ENCODE assay signal across 8 cellular contexts in the genomic region with DNA sequence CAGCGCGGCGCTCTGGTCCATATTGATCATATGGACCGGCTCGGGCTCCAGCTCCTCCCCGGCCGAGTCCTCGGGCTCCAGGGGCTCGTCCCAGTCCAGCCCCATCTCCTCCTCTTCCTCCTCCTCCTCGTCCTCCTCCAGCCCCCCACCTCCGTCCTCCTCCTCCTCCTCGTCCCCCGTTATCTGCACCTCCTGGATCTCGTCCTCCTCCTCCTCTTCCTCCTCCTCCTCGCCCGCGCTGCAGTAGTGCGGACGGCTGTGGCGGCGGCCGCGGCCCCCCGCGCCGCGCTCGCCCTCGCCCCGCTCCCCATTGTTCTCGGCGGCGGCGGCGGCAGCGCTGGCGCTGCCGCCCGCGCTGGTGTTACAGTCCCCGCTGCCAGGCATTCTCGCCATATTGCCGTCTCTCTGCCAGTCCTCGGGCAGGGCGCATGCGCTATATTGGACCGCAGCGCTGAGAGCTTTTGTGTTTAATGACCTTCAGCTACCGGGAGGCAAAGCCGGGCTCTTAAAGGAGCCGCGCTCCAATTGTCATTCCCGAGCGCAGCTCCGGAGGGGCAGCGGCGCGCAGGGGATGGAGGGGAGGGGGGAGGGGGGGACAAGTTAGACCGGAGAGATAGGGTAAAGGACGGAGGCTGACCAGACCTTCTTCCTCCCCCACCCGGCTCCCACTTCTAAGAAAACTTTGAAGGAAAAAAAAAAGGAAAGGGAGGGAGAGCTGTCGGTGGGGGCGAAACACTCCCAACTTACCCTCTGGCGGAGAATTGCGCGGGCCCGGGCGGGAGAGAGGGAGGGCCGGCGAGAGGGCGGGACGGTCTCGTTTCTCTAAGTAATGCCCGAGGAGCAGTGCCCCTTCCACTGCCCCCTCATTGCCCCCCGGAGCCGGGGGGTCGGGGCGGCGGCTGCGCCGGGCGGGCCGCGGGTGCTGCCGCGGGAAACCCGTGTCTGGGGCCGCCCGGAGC. TPM values are rescaled to one million over a fixed set of nuclear protein-coding genes. Genes with fewer than 3 reads are reported as not detected.
DNase-seq lines count a peak whose midpoint lies in the region; ATAC-seq and TF ChIP-seq lines count a peak whose summit lies in the region.

KCTD1 (minus strand) TSS at position 410 of the 959 bp plus-strand sequence; CDS start at position 393, 17 bp downstream.

- peak; percentile 46 for ATAC-seq in HG03135 (IDR thresholded peaks at IDR 0.05; ENCODE audit: unreplicated experiment)

- peaks cover 20% of the 10 kb centered on the region for H3K27me3 ChIP-seq in colonic mucosa
- no peaks in the 10 kb centered on the region for H3K27me3 ChIP-seq in layer of hippocampus (ENCODE audit: control insufficient read depth, insufficient read depth, low read length)

- in situ Hi-C loops in GM18951 (cut with MboI; ENCODE audit: low sequenced_read_pairs, unreplicated experiment): no loop called here

- H3K36me3 ChIP-seq in colonic mucosa: no peaks in the 10 kb centered on the region

- no peaks in the 10 kb centered on the region for H3K9me3 ChIP-seq in colonic mucosa

- H3K4me3 ChIP-seq in AG09309 (ENCODE audit: control insufficient read depth, low read depth, low read length) (peak within 1 kb of the TSS; percentile 81), colonic mucosa (peak within 1 kb of the TSS; percentile 68)

- peak within 1 kb of the TSS; percentile 12 to 79 for H3K9ac ChIP-seq in colonic mucosa (ENCODE audit: low read depth in 2 of 2, low read length in 2 of 2)

- peak; percentile 60 for TF ChIP-seq POLR2A in GM18951 (IDR thresholded peaks at IDR 0.05; ENCODE audit: extremely low read depth, insufficient read depth, insufficient read length)

- peaks cover 5% of the 10 kb centered on the region for H3K4me1 ChIP-seq in colonic mucosa

- DNase-seq in AG09309 (ENCODE audit: low read depth) (peak; percentile 37), NCI-H345 (lab: John Stamatoyannopoulos, UW) (peak; percentile 83), colonic mucosa (peak; percentile 90)
- DNase-seq in activated CD4-positive, CD25-positive, alpha-beta regulatory T cell treated with anti-CD3 and anti-CD28 coated beads, Interleukin-2, amount 50 U/mL, for 72 hours: peak; percentile 59
- peak; percentile 25 to 57 for DNase-seq in stimulated activated CD4-positive, alpha-beta T cell treated with anti-CD3 and anti-CD28 coated beads, Interleukin-1b, Interleukin-23, amount 100 ng/mL, for 4 hours (ENCODE audit: low read depth in 2 of 2)

- intact Hi-C loops in colonic mucosa (cut with DNase I): loop anchor here (2.0 kb wide), 1 partner anchor 106 kb away; no protein-coding TSS in a partner anchor

- TF ChIP-seq CTCF in AG09309 (IDR thresholded peaks at IDR 0.05; ENCODE audit: control insufficient read depth, insufficient read depth, low read depth, low read length, missing control alignments): no peak
- TF ChIP-seq CTCF in colonic mucosa (IDR thresholded peaks at IDR 0.05): no peak

- H3K27ac ChIP-seq in colonic mucosa (peak within 1 kb of the TSS; percentile 46), layer of hippocampus (ENCODE audit: low read depth, low read length) (peak within 1 kb of the TSS; percentile 52)

RNA-seq across cellular contexts. Expression of gene KCTD1, which starts in this region (rescaled TPM):
- 10 to 100 TPM; 13.3 to 13.6 TPM for total RNA-seq in colonic mucosa

Comparison
In these comparisons a context has a peak if more than half of its experiments do, and no peak if none do; other contexts are left out.
1. Peak in every context shown above with its lines: DNase-seq, ATAC-seq, H3K4me3 ChIP-seq and H3K27ac ChIP-seq.
2. DNase-seq: peak in every context shown above with its lines; median percentile 90 in colonic mucosa; 83 in NCI-H345; 59 in activated CD4-positive, CD25-positive, alpha-beta regulatory T cell treated with anti-CD3 and anti-CD28 coated beads, Interleukin-2, amount 50 U/mL, for 72 hours; 41 in stimulated activated CD4-positive, alpha-beta T cell treated with anti-CD3 and anti-CD28 coated beads, Interleukin-1b, Interleukin-23, amount 100 ng/mL, for 4 hours; 37 in AG09309.